1 cellular context compared by ENCODE assay signal in genomic region chrX:133249659-133250058, GRCh38.
TF ChIP-seq lines count a peak whose summit lies in the region.

No MANE protein-coding gene starts in this region.

TF ChIP-seq in SK-N-SH, 30 proteins besides CTCF, POLR2A, EP300 and RAD21 (continued from another document):
- no peak for TF ChIP-seq USF1 (IDR thresholded peaks at IDR 0.05; ENCODE audit: borderline replicate concordance, low read depth)
- TF ChIP-seq NFIC (IDR thresholded peaks at IDR 0.05; ENCODE audit: borderline replicate concordance), result no peak
- no peak for TF ChIP-seq JUND (IDR thresholded peaks at IDR 0.05)
- no peak for TF ChIP-seq TEAD4 (IDR thresholded peaks at IDR 0.05; ENCODE audit: borderline replicate concordance, insufficient read depth)
- no peak for TF ChIP-seq FOSL2 (IDR thresholded peaks at IDR 0.05; ENCODE audit: borderline replicate concordance, low read depth)
- TF ChIP-seq USF2 (IDR thresholded peaks at IDR 0.05; ENCODE audit: borderline replicate concordance, low read depth, low read length), result no peak
- TF ChIP-seq MEF2A (IDR thresholded peaks at IDR 0.05; ENCODE audit: borderline replicate concordance, low read depth), result no peak
- TF ChIP-seq NRF1 (IDR thresholded peaks at IDR 0.05; ENCODE audit: low read depth, low read length), result no peak
- no peak for TF ChIP-seq CHD2 (IDR thresholded peaks at IDR 0.05; ENCODE audit: low read length, partially characterized antibody)
